Comparison of ENCODE assay signal across 1 cellular context in genomic region chr12:4858385-4858784, GRCh38.
TF ChIP-seq lines count a peak whose summit lies in the region.

No MANE protein-coding gene starts in this region.

TF ChIP-seq in SK-N-SH, 30 proteins besides CTCF, POLR2A, EP300 and RAD21 (continued from another document):
- TF ChIP-seq REST (IDR thresholded peaks at IDR 0.05; ENCODE audit: low read depth, low read length) (no peak), FOXJ3 (CRISPR knock-in tag; IDR thresholded peaks at IDR 0.05) (no peak), FOSL2 (IDR thresholded peaks at IDR 0.05; ENCODE audit: borderline replicate concordance, low read depth) (no peak)
